27 cellular contexts compared by ENCODE assay signal in genomic region chr1:186689907-186690306, GRCh38.
"Had no signal": no experiment of that assay in that cellular context is flagged by ENCODE, and none has a peak within 500 bp of the region (broad histone marks: within the 10 kb centered on the region; RNA-seq: fewer than 3 reads in every experiment).

No MANE protein-coding gene starts in this region.

- H3K9ac ChIP-seq: neural progenitor cell had no signal

- H3K9me3 ChIP-seq: left lung, lower lobe of right lung, pancreas, prostate gland, stomach, testis, thyroid gland, transverse colon, upper lobe of left lung had no signal

- H3K36me3 ChIP-seq: left lung, lower lobe of right lung, neural progenitor cell, pancreas, prostate gland, stomach, thyroid gland, transverse colon, upper lobe of left lung had no signal

- H3K27ac Mint-ChIP-seq: naive B cell; natural killer cell; nephron progenitor cell; neural progenitor cell; stimulated activated naive B cell treated with anti-CD40 and anti-IgM and Interleukin-4, amounts not matched to agents 10 μg/mL and 1 μg/mL and 100 μg/mL, for 72 hours had no signal

- H3K4me1 Mint-ChIP-seq: naive B cell; natural killer cell; nephron progenitor cell; neural progenitor cell; stimulated activated naive B cell treated with anti-CD40 and anti-IgM and Interleukin-4, amounts not matched to agents 10 μg/mL and 1 μg/mL and 100 μg/mL, for 72 hours had no signal

- H3K27ac ChIP-seq: left lung, lower lobe of right lung, neural progenitor cell, pancreas, prostate gland, skin epidermis, stomach, testis, thyroid gland, transverse colon, upper lobe of left lung had no signal

- H2AFZ ChIP-seq: neural progenitor cell had no signal

- H3K4me3 Mint-ChIP-seq: naive B cell; natural killer cell; nephron progenitor cell; neural progenitor cell; stimulated activated naive B cell treated with anti-CD40 and anti-IgM and Interleukin-4, amounts not matched to agents 10 μg/mL and 1 μg/mL and 100 μg/mL, for 72 hours had no signal

- H3K4me3 ChIP-seq: left lung, lower lobe of right lung, neural progenitor cell, pancreas, prostate gland, skin epidermis, stomach, testis, thyroid gland, transverse colon, upper lobe of left lung had no signal

- H3K36me3 Mint-ChIP-seq: naive B cell; natural killer cell; neural progenitor cell; stimulated activated naive B cell treated with anti-CD40 and anti-IgM and Interleukin-4, amounts not matched to agents 10 μg/mL and 1 μg/mL and 100 μg/mL, for 72 hours had no signal

- H3K4me2 ChIP-seq: neural progenitor cell had no signal

- DNase-seq: hippocampal formation; left colon; left lung; lower lobe of right lung; mammary epithelial cell; mesenchymal stem cell; naive B cell; natural killer cell; nephron progenitor cell; pancreas; posterior cingulate gyrus; retina; right cardiac atrium; stimulated activated CD4-positive, alpha-beta T cell treated with anti-CD3 and anti-CD28 coated beads, Interleukin-12 subunit alpha, Interleukin-12 subunit beta, amount 100 ng/mL, for 4 hours; stimulated activated CD4-positive, alpha-beta T cell treated with anti-CD3 and anti-CD28 coated beads, Interleukin-15, amount 100 ng/mL, for 24 hours; stimulated activated CD4-positive, alpha-beta T cell treated with anti-CD3 and anti-CD28 coated beads, Interleukin-2, amount 100 ng/mL, for 24 hours; stimulated activated CD4-positive, alpha-beta T cell treated with anti-CD3 and anti-CD28 coated beads, Interleukin-4, amount 100 ng/mL, for 1 hour; stimulated activated naive B cell treated with anti-CD40 and anti-IgM and Interleukin-4, amounts not matched to agents 10 μg/mL and 1 μg/mL and 100 μg/mL, for 72 hours; stimulated activated naive CD8-positive, alpha-beta T cell treated with anti-CD3 and anti-CD28 coated beads, Interleukin-15, Interleukin-2, amounts not matched to agents 100 U/mL and 50 U/mL, for 24 hours; stomach; testis; thyroid gland; transverse colon; upper lobe of left lung had no signal

- H3K27me3 ChIP-seq: left lung, neural progenitor cell, pancreas, stomach, testis, thyroid gland, transverse colon, upper lobe of left lung had no signal

- H3K27me3 Mint-ChIP-seq: naive B cell; stimulated activated naive B cell treated with anti-CD40 and anti-IgM and Interleukin-4, amounts not matched to agents 10 μg/mL and 1 μg/mL and 100 μg/mL, for 72 hours had no signal

- H3K4me1 ChIP-seq: left lung, lower lobe of right lung, neural progenitor cell, pancreas, prostate gland, stomach, testis, thyroid gland, transverse colon, upper lobe of left lung had no signal
